8 cellular contexts compared by ENCODE assay signal in the genomic region with DNA sequence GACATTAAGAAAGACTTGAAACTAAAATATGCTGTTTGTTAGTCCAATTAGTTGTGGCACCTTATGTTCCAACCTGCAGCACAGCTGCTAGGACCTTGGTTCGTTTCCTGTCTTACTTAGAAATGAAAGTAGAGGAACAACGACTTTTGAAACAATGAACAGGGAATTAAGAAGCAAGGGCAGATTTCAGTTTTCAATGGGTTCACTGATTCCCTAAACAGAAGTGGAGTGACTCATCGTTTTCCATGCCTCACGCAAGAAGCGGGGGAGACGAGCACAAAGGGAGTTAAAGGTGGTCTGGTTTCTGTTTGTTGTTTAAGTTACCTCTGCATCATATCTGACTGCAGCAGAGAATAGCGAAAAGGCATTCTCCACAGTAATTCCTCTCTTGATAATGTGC. TPM values are rescaled to one million over a fixed set of nuclear protein-coding genes. Genes with fewer than 3 reads are reported as not detected.
DNase-seq lines count a peak whose midpoint lies in the region; ATAC-seq lines count a peak whose summit lies in the region.

No MANE protein-coding gene starts in this region.

- POLR2A ChIA-PET in CD4-positive, alpha-beta memory T cell (lab: Charles Lee; ENCODE audit: partially characterized antibody), result interaction anchor here (1.0 to 2.9 kb wide), 6 partner anchors 10 to 96 kb away, joined by 3 to 15 read pairs (median 8); a partner anchor contains a TSS

- in situ Hi-C loops in HAP-1 (cut with MboI; ENCODE audit: low sequenced_read_pairs), result no loop called here

- CTCF ChIA-PET in CD4-positive, alpha-beta memory T cell (lab: Charles Lee; ENCODE audit: partially characterized antibody), result interaction anchor here (1.2 to 1.7 kb wide), 2 partner anchors 98 to 241 kb away, joined by 3 read pairs; no protein-coding TSS in a partner anchor

- H3K36me3 Mint-ChIP-seq in CD4-positive, alpha-beta memory T cell, result peaks cover 25 to 43% of the 10 kb centered on the region in 2 donors
- H3K36me3 Mint-ChIP-seq in activated T-helper 17 cell treated with anti-CD3 and anti-CD28 coated beads, Interleukin-2, amount 50 U/mL, for 72 hours (ENCODE audit: low read depth), result peaks cover 77% of the 10 kb centered on the region

- no peaks in the 10 kb centered on the region for H3K9me3 ChIP-seq in CD4-positive, alpha-beta memory T cell (ENCODE audit: control insufficient read depth in 1 of 2, low read length in 2 of 2)
- no peaks in the 10 kb centered on the region for H3K9me3 ChIP-seq in HAP-1

- peak; percentile 40 for ATAC-seq in activated T-helper 17 cell treated with anti-CD3 and anti-CD28 coated beads, Interleukin-2, amount 50 U/mL, for 72 hours (replicated peaks)
- ATAC-seq in GM21367 (IDR thresholded peaks at IDR 0.05; ENCODE audit: unreplicated experiment), result no peak

- no peaks in the 10 kb centered on the region for H3K9me3 Mint-ChIP-seq in CD4-positive, alpha-beta memory T cell
- H3K9me3 Mint-ChIP-seq in activated T-helper 17 cell treated with anti-CD3 and anti-CD28 coated beads, Interleukin-2, amount 50 U/mL, for 72 hours, result no peaks in the 10 kb centered on the region

- peak overlapping the region; percentile 3 to 36 for H3K4me3 ChIP-seq in CD4-positive, alpha-beta memory T cell (ENCODE audit: low read length in 2 of 2)
- no peak overlapping the region for H3K4me3 ChIP-seq in HAP-1

- DNase-seq in CD4-positive, alpha-beta memory T cell, result peak in 3 of 5 donors; percentile 9 to 14 (median 10)
- DNase-seq in HAP-1 (ENCODE audit: low spot score in 2 of 2), result peak; percentile 17 to 26
- DNase-seq in kidney glomerular epithelial cell (lab: John Stamatoyannopoulos, UW), result peak; percentile 54
- DNase-seq in GDM1 (lab: John Stamatoyannopoulos, UW), result no peak
- DNase-seq in NCI-H187 (lab: John Stamatoyannopoulos, UW), result no peak
- no peak for DNase-seq in HT-29 (ENCODE audit: low spot score)

- H3K36me3 ChIP-seq in CD4-positive, alpha-beta memory T cell (ENCODE audit: insufficient read depth, low read length), result peaks cover 10% of the 10 kb centered on the region
- H3K36me3 ChIP-seq in HAP-1 (replicated peaks), result peaks cover 11% of the 10 kb centered on the region; the same call in 1 of the 2 replicates

- H3K4me1 Mint-ChIP-seq in CD4-positive, alpha-beta memory T cell, result peaks cover 16 to 19% (median 18%) of the 10 kb centered on the region in 4 donors
- H3K4me1 Mint-ChIP-seq in activated T-helper 17 cell treated with anti-CD3 and anti-CD28 coated beads, Interleukin-2, amount 50 U/mL, for 72 hours, result peaks cover 14% of the 10 kb centered on the region

- H3K27ac Mint-ChIP-seq in CD4-positive, alpha-beta memory T cell, result peak overlapping the region; percentile 39 to 95 (median 87)
- peak overlapping the region; percentile 87 for H3K27ac Mint-ChIP-seq in activated T-helper 17 cell treated with anti-CD3 and anti-CD28 coated beads, Interleukin-2, amount 50 U/mL, for 72 hours

- intact Hi-C loops in CD4-positive, alpha-beta memory T cell (cut with micrococcal nuclease), result loop anchor here (5.0 kb wide), 1 partner anchor 43 kb away; a partner anchor contains a TSS

- peak overlapping the region; percentile 76 to 90 (median 83) for H3K4me3 Mint-ChIP-seq in CD4-positive, alpha-beta memory T cell
- H3K4me3 Mint-ChIP-seq in activated T-helper 17 cell treated with anti-CD3 and anti-CD28 coated beads, Interleukin-2, amount 50 U/mL, for 72 hours, result peak overlapping the region; percentile 68

- H3K27ac ChIP-seq in CD4-positive, alpha-beta memory T cell (ENCODE audit: low read depth, low read length), result peak overlapping the region; percentile 29

- no peaks in the 10 kb centered on the region for H3K27me3 Mint-ChIP-seq in CD4-positive, alpha-beta memory T cell
- no peaks in the 10 kb centered on the region for H3K27me3 Mint-ChIP-seq in activated T-helper 17 cell treated with anti-CD3 and anti-CD28 coated beads, Interleukin-2, amount 50 U/mL, for 72 hours

- no peaks in the 10 kb centered on the region for H3K27me3 ChIP-seq in CD4-positive, alpha-beta memory T cell (ENCODE audit: insufficient read depth, low read length)
- no peaks in the 10 kb centered on the region for H3K27me3 ChIP-seq in HAP-1 (ENCODE audit: low read depth)

- H3K4me1 ChIP-seq in CD4-positive, alpha-beta memory T cell (ENCODE audit: insufficient read depth, low read length), result peaks cover 20% of the 10 kb centered on the region
- H3K4me1 ChIP-seq in HAP-1, result peaks cover 6% of the 10 kb centered on the region

RNA-seq across cellular contexts. Expression of a gene that starts 44.8 kb away (rescaled TPM):
- total RNA-seq in CD4-positive, alpha-beta memory T cell, result 100 to 1,000 TPM; 138 to 139 TPM
- polyA plus RNA-seq in CD4-positive, alpha-beta memory T cell, result 10 to 100 TPM; 90.4 to 97.3 TPM
- total RNA-seq in activated T-helper 17 cell treated with anti-CD3 and anti-CD28 coated beads, Interleukin-2, amount 50 U/mL, for 72 hours, result 10 to 100 TPM; 64.5 to 94.8 TPM
- 4.2 and 4.7 TPM in 2 replicates for total RNA-seq in HT-29 (2014; rRNA removed; shearing (Covaris generic))

RNA-seq across cellular contexts. Expression of a gene that starts 44.8 kb away (rescaled TPM):
- total RNA-seq in CD4-positive, alpha-beta memory T cell, result 10 to 100 TPM; 20.7 to 21.3 TPM
- polyA plus RNA-seq in CD4-positive, alpha-beta memory T cell, result 10 to 100 TPM; 11.2 to 14.0 TPM
- 10 to 100 TPM; 16.0 to 16.6 TPM for total RNA-seq in activated T-helper 17 cell treated with anti-CD3 and anti-CD28 coated beads, Interleukin-2, amount 50 U/mL, for 72 hours
- total RNA-seq in HT-29 (2014; rRNA removed; shearing (Covaris generic)), result 8.3 and 10.4 TPM in 2 replicates

Comparison
In these comparisons a context has a peak if more than half of its experiments do, and no peak if none do; other contexts are left out.
1. DNase-seq: peak in CD4-positive, alpha-beta memory T cell (3 of 5), HAP-1 (2 of 2) and kidney glomerular epithelial cell (single experiment); none in GDM1 (single experiment), NCI-H187 (0 of 2) and HT-29 (single experiment).
2. RNA of a gene that starts 44.8 kb away (total RNA-seq): 138 to 139 TPM in CD4-positive, alpha-beta memory T cell and 64.5 to 94.8 TPM in activated T-helper 17 cell treated with anti-CD3 and anti-CD28 coated beads, Interleukin-2, amount 50 U/mL, for 72 hours; 4.2 to 4.7 TPM in HT-29; every median in the first group is over 10 times any median in the second.